ENCODE assay signal across 8 cellular contexts in the genomic region with DNA sequence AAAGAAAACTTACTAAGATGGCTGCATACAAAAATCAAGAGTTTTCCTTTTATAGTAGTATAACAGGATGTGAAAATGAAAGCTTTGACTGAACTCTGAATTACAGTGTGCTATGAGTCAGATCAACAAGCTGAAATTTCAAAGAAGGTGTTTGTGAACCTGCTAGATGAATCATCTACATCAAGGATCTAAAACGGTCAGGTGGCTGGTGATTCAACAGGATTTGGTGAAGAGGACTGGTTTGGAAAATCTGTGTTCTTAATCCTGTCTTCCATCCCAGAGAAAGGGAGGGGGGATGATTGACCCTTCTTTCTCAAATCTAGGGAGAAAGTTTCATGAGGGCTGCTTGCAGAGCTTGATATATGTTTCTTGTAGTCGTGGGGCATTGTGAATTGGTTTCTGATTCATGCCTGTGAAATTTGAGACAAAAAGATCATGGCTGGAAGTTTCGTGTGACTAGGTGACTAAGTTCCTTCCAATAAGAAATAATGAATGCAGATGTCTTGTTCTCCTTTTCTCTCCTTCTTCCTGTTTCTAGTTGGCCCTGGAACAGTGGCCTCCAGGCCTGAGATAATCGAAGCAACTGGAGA.
DNase-seq lines count a peak whose midpoint lies in the region; TF ChIP-seq lines count a peak whose summit lies in the region.

No MANE protein-coding gene starts in this region.

- H3K27ac Mint-ChIP-seq in activated naive CD4-positive, alpha-beta T cell treated with anti-CD3 and anti-CD28 coated beads for 36 hours, result peak overlapping the region; percentile 84
- H3K27ac Mint-ChIP-seq in nephron progenitor cell, result peak overlapping the region; percentile 10

- peaks cover 9% of the 10 kb centered on the region for H3K9me3 Mint-ChIP-seq in activated naive CD4-positive, alpha-beta T cell treated with anti-CD3 and anti-CD28 coated beads for 36 hours
- peaks cover 9% of the 10 kb centered on the region for H3K9me3 Mint-ChIP-seq in nephron progenitor cell

- no peak overlapping the region for H3K4me3 Mint-ChIP-seq in activated naive CD4-positive, alpha-beta T cell treated with anti-CD3 and anti-CD28 coated beads for 36 hours
- H3K4me3 Mint-ChIP-seq in nephron progenitor cell, result no peak overlapping the region

- CTCF ChIA-PET in activated naive CD4-positive, alpha-beta T cell treated with anti-CD3 and anti-CD28 coated beads for 36 hours (lab: Charles Lee), result no interaction called here

- H3K36me3 Mint-ChIP-seq in activated naive CD4-positive, alpha-beta T cell treated with anti-CD3 and anti-CD28 coated beads for 36 hours (ENCODE audit: low read depth), result peaks cover 2% of the 10 kb centered on the region
- no peaks in the 10 kb centered on the region for H3K36me3 Mint-ChIP-seq in nephron progenitor cell (ENCODE audit: low read depth)

- peaks cover 23% of the 10 kb centered on the region for H3K4me1 Mint-ChIP-seq in activated naive CD4-positive, alpha-beta T cell treated with anti-CD3 and anti-CD28 coated beads for 36 hours (ENCODE audit: low read depth)
- peaks cover 9% of the 10 kb centered on the region for H3K4me1 Mint-ChIP-seq in nephron progenitor cell

- intact Hi-C loops in activated naive CD4-positive, alpha-beta T cell treated with anti-CD3 and anti-CD28 coated beads for 36 hours (cut with micrococcal nuclease), result loop anchor here (1.0 to 2.0 kb wide), 4 partner anchors 67 to 1767 kb away; partner anchors contain the start of gene MRPS30

- no peak for TF ChIP-seq CTCF in nephron progenitor cell (IDR thresholded peaks at IDR 0.05)

- no peaks in the 10 kb centered on the region for H3K27me3 Mint-ChIP-seq in activated naive CD4-positive, alpha-beta T cell treated with anti-CD3 and anti-CD28 coated beads for 36 hours (ENCODE audit: low read depth)
- no peaks in the 10 kb centered on the region for H3K27me3 Mint-ChIP-seq in nephron progenitor cell (ENCODE audit: low read depth, poor library complexity)

- DNase-seq in NCI-H2107 treated with DMSO at 0.1 percent for 48 hours (lab: John Stamatoyannopoulos, UW; ENCODE audit: unreplicated experiment), result peak; percentile 35
- no peak for DNase-seq in NCI-H2107 (lab: John Stamatoyannopoulos, UW)
- peak; percentile 94 for DNase-seq in H4 (ENCODE audit: low spot score)
- DNase-seq in Kasumi-1 (lab: John Stamatoyannopoulos, UW), result peak; percentile 30 to 31
- DNase-seq in activated naive CD4-positive, alpha-beta T cell treated with anti-CD3 and anti-CD28 coated beads for 36 hours, result peak; percentile 52
- DNase-seq in nephron progenitor cell, result no peak
- DNase-seq in NCI-H774 (lab: John Stamatoyannopoulos, UW), result no peak
- no peak for DNase-seq in NCI-H1105 (lab: John Stamatoyannopoulos, UW)

Comparison
In these comparisons a context has a peak if more than half of its experiments do, and no peak if none do; other contexts are left out.
1. DNase-seq: peak in NCI-H2107 treated with DMSO at 0.1 percent for 48 hours (single experiment), H4 (single experiment), Kasumi-1 (2 of 2) and activated naive CD4-positive, alpha-beta T cell treated with anti-CD3 and anti-CD28 coated beads for 36 hours (single experiment); none in NCI-H2107 (single experiment), nephron progenitor cell (single experiment), NCI-H774 (single experiment) and NCI-H1105 (single experiment).